ENCODE assay signal across 18 cellular contexts in genomic region chr16:48430890-48431289, GRCh38.
DNase-seq lines count a peak whose midpoint lies in the region; ATAC-seq lines count a peak whose summit lies in the region.
"Had no signal": no experiment of that assay in that cellular context is flagged by ENCODE, and none has a peak within 500 bp of the region (broad histone marks: within the 10 kb centered on the region; RNA-seq: fewer than 3 reads in every experiment).

No MANE protein-coding gene starts in this region.

- no peak overlapping the region for H3K4me3 Mint-ChIP-seq in activated naive CD4-positive, alpha-beta T cell treated with anti-CD3 and anti-CD28 coated beads, Interleukin-2, amount 50 U/mL, for 24 hours
- H3K4me3 Mint-ChIP-seq in activated naive CD4-positive, alpha-beta T cell treated with anti-CD3 and anti-CD28 coated beads, Interleukin-2, amount 10 ng/mL, durations not matched to agents 7 days and 5 days = no peak overlapping the region
- peak overlapping the region; percentile 27 to 72 for H3K4me3 Mint-ChIP-seq in stimulated activated naive B cell treated with anti-CD40 and anti-IgM and Interleukin-4, amounts not matched to agents 10 μg/mL and 1 μg/mL and 100 μg/mL, for 72 hours

- H3K4me1 Mint-ChIP-seq in activated naive CD4-positive, alpha-beta T cell treated with anti-CD3 and anti-CD28 coated beads, Interleukin-2, amount 50 U/mL, for 24 hours = peaks cover 10% of the 10 kb centered on the region
- H3K4me1 Mint-ChIP-seq in activated naive CD4-positive, alpha-beta T cell treated with anti-CD3 and anti-CD28 coated beads, Interleukin-2, amount 10 ng/mL, durations not matched to agents 7 days and 5 days = peaks cover 18% of the 10 kb centered on the region
- H3K4me1 Mint-ChIP-seq in stimulated activated naive B cell treated with anti-CD40 and anti-IgM and Interleukin-4, amounts not matched to agents 10 μg/mL and 1 μg/mL and 100 μg/mL, for 72 hours = peaks cover 58 to 90% of the 10 kb centered on the region in 2 donors

- H3K27ac Mint-ChIP-seq in activated naive CD4-positive, alpha-beta T cell treated with anti-CD3 and anti-CD28 coated beads, Interleukin-2, amount 50 U/mL, for 24 hours = peak overlapping the region; percentile 37
- no peak overlapping the region for H3K27ac Mint-ChIP-seq in activated naive CD4-positive, alpha-beta T cell treated with anti-CD3 and anti-CD28 coated beads, Interleukin-2, amount 10 ng/mL, durations not matched to agents 7 days and 5 days
- H3K27ac Mint-ChIP-seq in stimulated activated naive B cell treated with anti-CD40 and anti-IgM and Interleukin-4, amounts not matched to agents 10 μg/mL and 1 μg/mL and 100 μg/mL, for 72 hours = peak overlapping the region; percentile 94

- CTCF ChIA-PET in activated naive CD4-positive, alpha-beta T cell treated with anti-CD3 and anti-CD28 coated beads, Interleukin-2, amount 10 ng/mL, durations not matched to agents 7 days and 5 days (lab: Charles Lee) = no interaction called here

- no peaks in the 10 kb centered on the region for H3K36me3 Mint-ChIP-seq in activated naive CD4-positive, alpha-beta T cell treated with anti-CD3 and anti-CD28 coated beads, Interleukin-2, amount 50 U/mL, for 24 hours
- H3K36me3 Mint-ChIP-seq in activated naive CD4-positive, alpha-beta T cell treated with anti-CD3 and anti-CD28 coated beads, Interleukin-2, amount 10 ng/mL, durations not matched to agents 7 days and 5 days = no peaks in the 10 kb centered on the region
- peaks cover 0 to 3% of the 10 kb centered on the region in 2 donors for H3K36me3 Mint-ChIP-seq in stimulated activated naive B cell treated with anti-CD40 and anti-IgM and Interleukin-4, amounts not matched to agents 10 μg/mL and 1 μg/mL and 100 μg/mL, for 72 hours

- H3K9me3 Mint-ChIP-seq in activated naive CD4-positive, alpha-beta T cell treated with anti-CD3 and anti-CD28 coated beads, Interleukin-2, amount 50 U/mL, for 24 hours = no peaks in the 10 kb centered on the region
- no peaks in the 10 kb centered on the region for H3K9me3 Mint-ChIP-seq in activated naive CD4-positive, alpha-beta T cell treated with anti-CD3 and anti-CD28 coated beads, Interleukin-2, amount 10 ng/mL, durations not matched to agents 7 days and 5 days
- H3K9me3 Mint-ChIP-seq in stimulated activated naive B cell treated with anti-CD40 and anti-IgM and Interleukin-4, amounts not matched to agents 10 μg/mL and 1 μg/mL and 100 μg/mL, for 72 hours = no peaks in the 10 kb centered on the region

- peak; percentile 33 for ATAC-seq in HG02623 (IDR thresholded peaks at IDR 0.05; ENCODE audit: unreplicated experiment)
- peak; percentile 69 to 73 for ATAC-seq in stimulated activated naive B cell treated with anti-CD40 and anti-IgM and Interleukin-4, amounts not matched to agents 10 μg/mL and 1 μg/mL and 100 μg/mL, for 72 hours (replicated peaks)
- ATAC-seq in GM18511 (IDR thresholded peaks at IDR 0.05; ENCODE audit: unreplicated experiment) = no peak
- ATAC-seq in HG03108 (IDR thresholded peaks at IDR 0.05; ENCODE audit: unreplicated experiment) = no peak
- ATAC-seq: PC-3 had no signal

- no peaks in the 10 kb centered on the region for H3K27me3 Mint-ChIP-seq in activated naive CD4-positive, alpha-beta T cell treated with anti-CD3 and anti-CD28 coated beads, Interleukin-2, amount 50 U/mL, for 24 hours
- H3K27me3 Mint-ChIP-seq in activated naive CD4-positive, alpha-beta T cell treated with anti-CD3 and anti-CD28 coated beads, Interleukin-2, amount 10 ng/mL, durations not matched to agents 7 days and 5 days = peaks cover 7% of the 10 kb centered on the region
- H3K27me3 Mint-ChIP-seq in stimulated activated naive B cell treated with anti-CD40 and anti-IgM and Interleukin-4, amounts not matched to agents 10 μg/mL and 1 μg/mL and 100 μg/mL, for 72 hours = no peaks in the 10 kb centered on the region

- no peak for DNase-seq in activated naive CD4-positive, alpha-beta T cell treated with anti-CD3 and anti-CD28 coated beads, Interleukin-2, amount 10 ng/mL, durations not matched to agents 7 days and 5 days
- DNase-seq in OCI-M1 (lab: John Stamatoyannopoulos, UW) (peak; percentile 52), DMS 273 (lab: John Stamatoyannopoulos, UW; ENCODE audit: unreplicated experiment) (no peak)
- peak; percentile 23 for DNase-seq in stimulated activated naive B cell treated with anti-CD40 and anti-IgM and Interleukin-4, amounts not matched to agents 10 μg/mL and 1 μg/mL and 100 μg/mL, for 72 hours
- DNase-seq: DND-41, GF-D8, HCEC 1CT, NCI-H1092, NCI-H146, NCI-H2081 treated with DMSO at 0.1 percent for 48 hours, NCI-H2227 treated with DMSO at 0.1 percent for 48 hours, NCI-H524, PC-3, SJCRH30 had no signal

Comparison
In these comparisons a context has a peak if more than half of its experiments do, and no peak if none do; other contexts are left out.
1. H3K4me3 Mint-ChIP-seq: peak in stimulated activated naive B cell treated with anti-CD40 and anti-IgM and Interleukin-4, amounts not matched to agents 10 μg/mL and 1 μg/mL and 100 μg/mL, for 72 hours (2 of 2); none in activated naive CD4-positive, alpha-beta T cell treated with anti-CD3 and anti-CD28 coated beads, Interleukin-2, amount 50 U/mL, for 24 hours (single experiment) and activated naive CD4-positive, alpha-beta T cell treated with anti-CD3 and anti-CD28 coated beads, Interleukin-2, amount 10 ng/mL, durations not matched to agents 7 days and 5 days (single experiment).
2. DNase-seq: peak in OCI-M1 (single experiment) and stimulated activated naive B cell treated with anti-CD40 and anti-IgM and Interleukin-4, amounts not matched to agents 10 μg/mL and 1 μg/mL and 100 μg/mL, for 72 hours (single experiment); none in activated naive CD4-positive, alpha-beta T cell treated with anti-CD3 and anti-CD28 coated beads, Interleukin-2, amount 10 ng/mL, durations not matched to agents 7 days and 5 days (single experiment) and DMS 273 (single experiment).
3. ATAC-seq: peak in HG02623 (single experiment) and stimulated activated naive B cell treated with anti-CD40 and anti-IgM and Interleukin-4, amounts not matched to agents 10 μg/mL and 1 μg/mL and 100 μg/mL, for 72 hours (2 of 2); none in GM18511 (single experiment) and HG03108 (single experiment).